In genomic region chr3:71701251-71701650, GRCh38 we compare ENCODE assay signal across 27 cellular contexts. TPM values are rescaled to one million over a fixed set of nuclear protein-coding genes. Genes with fewer than 3 reads are reported as not detected.
DNase-seq lines count a peak whose midpoint lies in the region; ATAC-seq and TF ChIP-seq lines count a peak whose summit lies in the region.
"Had no signal": no experiment of that assay in that cellular context is flagged by ENCODE, and none has a peak within 500 bp of the region (broad histone marks: within the 10 kb centered on the region; RNA-seq: fewer than 3 reads in every experiment).

No MANE protein-coding gene starts in this region.

- H3K4me1 ChIP-seq in adrenal gland (replicated peaks in 1 of 2), result peaks cover 0 to 10% of the 10 kb centered on the region in 2 donors
- H3K4me1 ChIP-seq: ascending aorta, right lobe of liver, transverse colon had no signal

- ATAC-seq in stimulated activated naive CD8-positive, alpha-beta T cell treated with anti-CD3 and anti-CD28 coated beads, Interleukin-15, Interleukin-2, amounts not matched to agents 100 U/mL and 50 U/mL, for 24 hours, result no peak
- no peak for ATAC-seq in GM19463 (IDR thresholded peaks at IDR 0.05; ENCODE audit: unreplicated experiment)
- ATAC-seq: HepG2, right lobe of liver had no signal

- TF ChIP-seq CTCF in adrenal gland (IDR thresholded peaks at IDR 0.05), result no peak
- no peak for TF ChIP-seq CTCF in HFFc6 (IDR thresholded peaks at IDR 0.05)

- peaks cover 50% of the 10 kb centered on the region for H3K4me1 Mint-ChIP-seq in stimulated activated naive CD8-positive, alpha-beta T cell treated with anti-CD3 and anti-CD28 coated beads, Interleukin-15, Interleukin-2, amounts not matched to agents 100 ng/mL and 50 ng/mL, for 24 hours (ENCODE audit: low read depth)
- no peaks in the 10 kb centered on the region for H3K4me1 Mint-ChIP-seq in HFFc6 (ENCODE audit: low read depth)

- DNase-seq in NCI-H2029 (lab: John Stamatoyannopoulos, UW) (peak; percentile 12), NCI-H2029 treated with DMSO at 0.1 percent for 48 hours (lab: John Stamatoyannopoulos, UW) (no peak), epithelial cell of prostate (ENCODE audit: low read depth, low spot score) (no peak), adrenal gland (no peak), HFFc6 (no peak)
- DNase-seq in stimulated activated naive CD8-positive, alpha-beta T cell treated with anti-CD3 and anti-CD28 coated beads, Interleukin-15, Interleukin-2, amounts not matched to agents 100 U/mL and 50 U/mL, for 24 hours, result no peak
- DNase-seq: activated CD4-positive, CD25-positive, alpha-beta regulatory T cell treated with anti-CD3 and anti-CD28 coated beads, Interleukin-2, amount 50 U/mL, for 72 hours; activated gamma-delta T cell; GDM1; Kasumi-1; NCI-H2107; NCI-H510A treated with DMSO at 0.1 percent for 48 hours; nephron progenitor cell; right lobe of liver; SHP77 treated with DMSO at 0.1 percent for 48 hours; stomach; SW 1271; transverse colon had no signal

- peaks cover 29% of the 10 kb centered on the region for H3K36me3 Mint-ChIP-seq in stimulated activated naive CD8-positive, alpha-beta T cell treated with anti-CD3 and anti-CD28 coated beads, Interleukin-15, Interleukin-2, amounts not matched to agents 100 ng/mL and 50 ng/mL, for 24 hours (ENCODE audit: low read depth)
- no peaks in the 10 kb centered on the region for H3K36me3 Mint-ChIP-seq in HFFc6 (ENCODE audit: low read depth)

- H3K36me3 ChIP-seq in adrenal gland (replicated peaks in 1 of 2), result no peaks in the 10 kb centered on the region
- H3K36me3 ChIP-seq: right lobe of liver, transverse colon had no signal

- no peaks in the 10 kb centered on the region for H3K9me3 Mint-ChIP-seq in stimulated activated naive CD8-positive, alpha-beta T cell treated with anti-CD3 and anti-CD28 coated beads, Interleukin-15, Interleukin-2, amounts not matched to agents 100 ng/mL and 50 ng/mL, for 24 hours
- H3K9me3 Mint-ChIP-seq in HFFc6, result no peaks in the 10 kb centered on the region
- H3K9me3 Mint-ChIP-seq: dendritic cell treated with granulocyte-macrophage colony-stimulating factor and Interleukin-4, amounts not matched to agents 40 ng/mL and 50 ng/mL, for 4 days; nephron progenitor cell had no signal

- peak overlapping the region; percentile 43 for H3K27ac Mint-ChIP-seq in stimulated activated naive CD8-positive, alpha-beta T cell treated with anti-CD3 and anti-CD28 coated beads, Interleukin-15, Interleukin-2, amounts not matched to agents 100 ng/mL and 50 ng/mL, for 24 hours
- no peak overlapping the region for H3K27ac Mint-ChIP-seq in HFFc6
- H3K27ac Mint-ChIP-seq: dendritic cell treated with granulocyte-macrophage colony-stimulating factor and Interleukin-4, amounts not matched to agents 40 ng/mL and 50 ng/mL, for 4 days; mesothelial cell of epicardium had no signal

- H3K9me3 ChIP-seq in adrenal gland (replicated peaks in 1 of 3), result no peaks in the 10 kb centered on the region
- H3K9me3 ChIP-seq: ascending aorta, right lobe of liver, stomach, transverse colon had no signal

- H3K27ac ChIP-seq in epithelial cell of prostate (peak overlapping the region; percentile 26), adrenal gland (no peak overlapping the region)
- H3K27ac ChIP-seq: 22Rv1, ascending aorta, HL-60, right lobe of liver, transverse colon had no signal

- no peak for TF ChIP-seq POLR2A in adrenal gland (IDR thresholded peaks at IDR 0.05)

- H3K4me3 ChIP-seq in adrenal gland, result no peak overlapping the region
- H3K4me3 ChIP-seq: ascending aorta, right lobe of liver, stomach, transverse colon had no signal

- intact Hi-C loops in adrenal gland (cut with DNase I), result no loop called here

- no peak overlapping the region for H3K4me3 Mint-ChIP-seq in stimulated activated naive CD8-positive, alpha-beta T cell treated with anti-CD3 and anti-CD28 coated beads, Interleukin-15, Interleukin-2, amounts not matched to agents 100 ng/mL and 50 ng/mL, for 24 hours
- no peak overlapping the region for H3K4me3 Mint-ChIP-seq in HFFc6
- H3K4me3 Mint-ChIP-seq: dendritic cell treated with granulocyte-macrophage colony-stimulating factor and Interleukin-4, amounts not matched to agents 40 ng/mL and 50 ng/mL, for 4 days; mesothelial cell of epicardium; nephron progenitor cell had no signal

- 79 to 88% (median 83%) methylated on average over 3 of the region's 3 CpGs for WGBS in adrenal gland, 4 donors

- H3K27me3 Mint-ChIP-seq in stimulated activated naive CD8-positive, alpha-beta T cell treated with anti-CD3 and anti-CD28 coated beads, Interleukin-15, Interleukin-2, amounts not matched to agents 100 ng/mL and 50 ng/mL, for 24 hours, result no peaks in the 10 kb centered on the region
- H3K27me3 Mint-ChIP-seq in HFFc6 (ENCODE audit: insufficient read depth), result peaks cover 14% of the 10 kb centered on the region
- H3K27me3 Mint-ChIP-seq: dendritic cell treated with granulocyte-macrophage colony-stimulating factor and Interleukin-4, amounts not matched to agents 40 ng/mL and 50 ng/mL, for 4 days had no signal

- H3K27me3 ChIP-seq in adrenal gland, result no peaks in the 10 kb centered on the region
- H3K27me3 ChIP-seq: ascending aorta, right lobe of liver, stomach, transverse colon had no signal

RNA-seq across cellular contexts. Expression of gene EIF4E3, which starts 24.0 kb away (rescaled TPM):
- 10 to 100 TPM in 5 of 8 donors, 1 to 10 TPM in 3; 4.4 to 16.1 (median 12.2) TPM for total RNA-seq in adrenal gland
- 10 to 100 TPM in 1 of 3 donors, 1 to 10 TPM in 2; 5.0 to 13.1 (median 7.9) TPM for polyA plus RNA-seq in adrenal gland
- total RNA-seq in HFFc6 (2021; fragmentation: NEBNext Ultra II Directional; extraction: Animal tissue kit (Norgen Biotek cat#: 25700)), result 1 to 10 TPM in 2 of 6 experiments, under 1 TPM in 4; 0.65 to 1.1 (median 0.94) TPM

RNA-seq across cellular contexts. Expression of gene GPR27, which starts 52.4 kb away (rescaled TPM):
- 1 to 10 TPM in 5 of 8 donors, under 1 TPM in 2, not detected in 1; 0.48 to 3.7 (median 2.8) TPM for total RNA-seq in adrenal gland
- polyA plus RNA-seq in adrenal gland, result 1 to 10 TPM in 2 of 3 donors, under 1 TPM in 1; 0.98 to 3.9 (median 1.6) TPM
- not detected for total RNA-seq in HFFc6 (2021; fragmentation: NEBNext Ultra II Directional; extraction: Animal tissue kit (Norgen Biotek cat#: 25700))
- total RNA-seq: glomerular endothelial cell, HepG2 had no signal
- polyA plus RNA-seq: HepG2 had no signal
